ENCODE assay signal across 20 cellular contexts in genomic region chr14:87434011-87434410, GRCh38.
DNase-seq lines count a peak whose midpoint lies in the region; ATAC-seq, FAIRE-seq and TF ChIP-seq lines count a peak whose summit lies in the region.
"Had no signal": no experiment of that assay in that cellular context is flagged by ENCODE, and none has a peak within 500 bp of the region (broad histone marks: within the 10 kb centered on the region; RNA-seq: fewer than 3 reads in every experiment).

No MANE protein-coding gene starts in this region.

- H3K4me1 ChIP-seq in prostate gland (replicated peaks) (no peaks in the 10 kb centered on the region), esophagus muscularis mucosa (no peaks in the 10 kb centered on the region)
- H3K4me1 ChIP-seq: A549, HAP-1 had no signal

- no peaks in the 10 kb centered on the region for H3K36me3 Mint-ChIP-seq in WTC11
- H3K36me3 Mint-ChIP-seq in activated CD4-positive, alpha-beta T cell treated with anti-CD3 and anti-CD28 coated beads, Interleukin-2, amount 10 ng/mL, durations not matched to agents 24 days and 14 days (ENCODE audit: low read depth): no peaks in the 10 kb centered on the region

- peaks cover 8% of the 10 kb centered on the region for H3K4me1 Mint-ChIP-seq in WTC11
- H3K4me1 Mint-ChIP-seq in activated CD4-positive, alpha-beta T cell treated with anti-CD3 and anti-CD28 coated beads, Interleukin-2, amount 10 ng/mL, durations not matched to agents 24 days and 14 days: no peaks in the 10 kb centered on the region

- H3K9me3 Mint-ChIP-seq in WTC11: peaks cover 6% of the 10 kb centered on the region
- no peaks in the 10 kb centered on the region for H3K9me3 Mint-ChIP-seq in activated CD4-positive, alpha-beta T cell treated with anti-CD3 and anti-CD28 coated beads, Interleukin-2, amount 10 ng/mL, durations not matched to agents 24 days and 14 days

- TF ChIP-seq CTCF in WTC11 (IDR thresholded peaks at IDR 0.05): no peak
- no peak for TF ChIP-seq CTCF in prostate gland (IDR thresholded peaks at IDR 0.05)
- no peak for TF ChIP-seq CTCF in esophagus muscularis mucosa (IDR thresholded peaks at IDR 0.05)

- WGBS in prostate gland: 47% methylated on average over 1 of the region's 1 CpG
- WGBS in esophagus muscularis mucosa: 83% methylated on average over 1 of the region's 1 CpG

- TF ChIP-seq EP300 in esophagus muscularis mucosa (IDR thresholded peaks at IDR 0.05): no peak

- H3K27ac ChIP-seq in epithelial cell of prostate: peak overlapping the region; percentile 24
- no peak overlapping the region for H3K27ac ChIP-seq in prostate gland
- no peak overlapping the region for H3K27ac ChIP-seq in esophagus muscularis mucosa (replicated peaks in 1 of 4)
- H3K27ac ChIP-seq: 22Rv1, A549, GM23248 had no signal

- peak; percentile 27 for DNase-seq in NCI-H146 (lab: John Stamatoyannopoulos, UW)
- no peak for DNase-seq in NCI-H146 treated with DMSO at 0.1 percent for 48 hours (lab: John Stamatoyannopoulos, UW; ENCODE audit: unreplicated experiment)
- DNase-seq in WTC11 (ENCODE audit: low spot score): no peak
- DNase-seq in epithelial cell of prostate (ENCODE audit: low read depth, low spot score): no peak
- no peak for DNase-seq in prostate gland (ENCODE audit: low spot score)
- DNase-seq in frontal cortex (ENCODE audit: low spot score in 2 of 2): no peak
- no peak for DNase-seq in esophagus muscularis mucosa (ENCODE audit: extremely low spot score)
- DNase-seq in activated CD4-positive, alpha-beta T cell treated with anti-CD3 and anti-CD28 coated beads, Interleukin-2, amount 10 ng/mL, durations not matched to agents 24 days and 14 days: no peak
- DNase-seq: AML-193; Caco-2; CD4-positive, alpha-beta T cell; DMS153; DND-41; EL; GM23248 had no signal

- CTCF ChIA-PET in WTC11 (lab: Charles Lee): no interaction called here

- H3K27me3 ChIP-seq in prostate gland (replicated peaks; ENCODE audit: insufficient read depth) (no peaks in the 10 kb centered on the region), esophagus muscularis mucosa (no peaks in the 10 kb centered on the region)

- no peak overlapping the region for H3K27ac Mint-ChIP-seq in WTC11
- H3K27ac Mint-ChIP-seq in activated CD4-positive, alpha-beta T cell treated with anti-CD3 and anti-CD28 coated beads, Interleukin-2, amount 10 ng/mL, durations not matched to agents 24 days and 14 days: no peak overlapping the region
- H3K27ac Mint-ChIP-seq: CD4-positive, alpha-beta T cell had no signal

- H3K27me3 Mint-ChIP-seq in WTC11 (ENCODE audit: low read depth): peaks cover 10% of the 10 kb centered on the region
- no peaks in the 10 kb centered on the region for H3K27me3 Mint-ChIP-seq in activated CD4-positive, alpha-beta T cell treated with anti-CD3 and anti-CD28 coated beads, Interleukin-2, amount 10 ng/mL, durations not matched to agents 24 days and 14 days
- H3K27me3 Mint-ChIP-seq: CD4-positive, alpha-beta T cell had no signal

- H3K9me3 ChIP-seq in prostate gland (no peaks in the 10 kb centered on the region), esophagus muscularis mucosa (peaks cover 0 to 6% (median 2%) of the 10 kb centered on the region in 4 donors)
- H3K9me3 ChIP-seq: Caco-2, HAP-1 had no signal

- no peak for TF ChIP-seq POLR2A in prostate gland (IDR thresholded peaks at IDR 0.05)
- TF ChIP-seq POLR2A in esophagus muscularis mucosa (IDR thresholded peaks at IDR 0.05; ENCODE audit: low read depth): no peak

- FAIRE-seq in frontal cortex (lab: Jason Lieb, UNC): no peak
- FAIRE-seq: A549, GM12878, GM19239 had no signal

- H3K4me3 ChIP-seq in prostate gland: no peak overlapping the region
- H3K4me3 ChIP-seq in esophagus muscularis mucosa: no peak overlapping the region
- H3K4me3 ChIP-seq: A549, GM12878, GM23248, HAP-1 had no signal

- intact Hi-C loops in prostate gland (cut with DNase I) (no loop called here), esophagus muscularis mucosa (cut with DNase I) (loop anchor here (10.0 kb wide), 1 partner anchor 461 kb away; no protein-coding TSS in a partner anchor)
- intact Hi-C loops in activated CD4-positive, alpha-beta T cell treated with anti-CD3 and anti-CD28 coated beads, Interleukin-2, amount 10 ng/mL, durations not matched to agents 24 days and 14 days (cut with micrococcal nuclease): no loop called here

- POLR2A ChIA-PET in WTC11 (lab: Charles Lee): no interaction called here

- no peak for ATAC-seq in WTC11
- ATAC-seq: A549, GM12878 had no signal

- no peaks in the 10 kb centered on the region for H3K36me3 ChIP-seq in prostate gland
- H3K36me3 ChIP-seq in esophagus muscularis mucosa: no peaks in the 10 kb centered on the region
- H3K36me3 ChIP-seq: HAP-1 had no signal

- no peak overlapping the region for H3K4me3 Mint-ChIP-seq in WTC11
- H3K4me3 Mint-ChIP-seq in activated CD4-positive, alpha-beta T cell treated with anti-CD3 and anti-CD28 coated beads, Interleukin-2, amount 10 ng/mL, durations not matched to agents 24 days and 14 days: no peak overlapping the region
- H3K4me3 Mint-ChIP-seq: CD4-positive, alpha-beta T cell had no signal

TF ChIP-seq in WTC11, 78 proteins besides CTCF, POLR2A, EP300 and RAD21:
- TF ChIP-seq RORB (CRISPR knock-in tag; IDR thresholded peaks at IDR 0.05): peak; percentile 93; the same call in 1 of the 2 replicates
- no peak for TF ChIP-seq MXD4 (CRISPR knock-in tag; IDR thresholded peaks at IDR 0.05; ENCODE audit: borderline replicate concordance)
